ENCODE assay signal across 19 cellular contexts in the genomic region with DNA sequence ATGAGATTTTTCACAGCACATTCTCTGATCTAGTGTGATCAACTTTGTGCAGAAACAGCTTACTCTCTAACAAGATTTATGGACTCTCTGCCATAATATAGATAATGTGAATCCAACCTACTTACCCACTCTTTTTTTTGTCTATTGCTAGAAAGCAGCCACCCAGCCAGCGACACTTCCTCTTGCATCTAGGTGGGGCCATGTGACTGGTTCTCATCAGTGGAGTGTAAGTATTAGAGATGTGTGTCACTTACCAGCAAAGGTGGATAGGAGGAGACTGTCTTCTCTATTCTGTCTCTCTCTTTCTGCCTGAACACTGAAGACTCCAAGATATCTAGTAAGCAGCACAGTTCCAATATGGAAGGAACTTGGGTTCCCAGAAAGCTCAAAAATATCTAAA.
DNase-seq lines count a peak whose midpoint lies in the region; ATAC-seq, FAIRE-seq and TF ChIP-seq lines count a peak whose summit lies in the region.
"Had no signal": no experiment of that assay in that cellular context is flagged by ENCODE, and none has a peak within 500 bp of the region (broad histone marks: within the 10 kb centered on the region; RNA-seq: fewer than 3 reads in every experiment).

No MANE protein-coding gene starts in this region.

- H3K9ac ChIP-seq in Loucy (ENCODE audit: low read depth, low read length, poor library complexity, severe bottlenecking) = no peak overlapping the region
- no peak overlapping the region for H3K9ac ChIP-seq in mesenchymal stem cell (ENCODE audit: low read length)

- H3K36me3 ChIP-seq in Loucy (ENCODE audit: insufficient read depth, low read length) (no peaks in the 10 kb centered on the region), esophagus squamous epithelium (no peaks in the 10 kb centered on the region), mesenchymal stem cell (ENCODE audit: control insufficient read depth in 1 of 2, insufficient read depth in 2 of 2, low read depth in 1 of 2, low read length in 2 of 2) (no peaks in the 10 kb centered on the region)

- H3K4me1 ChIP-seq in Loucy (ENCODE audit: insufficient read depth, low read length, poor library complexity, severe bottlenecking) = peaks cover 8% of the 10 kb centered on the region
- no peaks in the 10 kb centered on the region for H3K4me1 ChIP-seq in esophagus squamous epithelium
- peaks cover 2% of the 10 kb centered on the region for H3K4me1 ChIP-seq in mesenchymal stem cell (ENCODE audit: control insufficient read depth, insufficient read depth, low read depth, low read length)
- H3K4me1 ChIP-seq: A549 had no signal

- no peak for TF ChIP-seq POLR2A in GM12892 (IDR thresholded peaks at IDR 0.05; ENCODE audit: low read depth, low read length)
- no peak for TF ChIP-seq POLR2A in esophagus squamous epithelium (IDR thresholded peaks at IDR 0.05)

- H2BK15ac ChIP-seq in mesenchymal stem cell (ENCODE audit: low read depth, poor library complexity, severe bottlenecking) = no peak overlapping the region

- TF ChIP-seq CTCF in Loucy (conservative IDR thresholded peaks at IDR 0.05; ENCODE audit: low read length) = peak; percentile 32; the same call in 1 of the 2 replicates
- TF ChIP-seq CTCF in esophagus squamous epithelium (IDR thresholded peaks at IDR 0.05) = no peak

- H3K9me3 ChIP-seq in Loucy (ENCODE audit: insufficient read depth, low read depth, low read length) (no peaks in the 10 kb centered on the region), esophagus squamous epithelium (peaks cover 0 to 4% (median 0%) of the 10 kb centered on the region in 3 donors), mesenchymal stem cell (ENCODE audit: control insufficient read depth, low read length) (no peaks in the 10 kb centered on the region)
- H3K9me3 ChIP-seq: A549 had no signal

- no peak overlapping the region for H2AK5ac ChIP-seq in mesenchymal stem cell (ENCODE audit: low read length, severe bottlenecking)

- H3K18ac ChIP-seq in mesenchymal stem cell (ENCODE audit: low read depth in 1 of 2, low read length in 2 of 2) = no peak overlapping the region

- WGBS in esophagus squamous epithelium, 2 donors = 42 to 64% methylated on average over 1 of the region's 1 CpG
- WGBS in mesenchymal stem cell = 71% methylated on average over 1 of the region's 1 CpG

- no peaks in the 10 kb centered on the region for H3F3A ChIP-seq in Loucy (ENCODE audit: low read depth)

- FAIRE-seq in GM12892 (lab: Jason Lieb, UNC) = peak; percentile 58
- FAIRE-seq: A549 had no signal

- peak overlapping the region in 1 of 2 experiments; percentile 89 for H3K23ac ChIP-seq in mesenchymal stem cell (ENCODE audit: low read length in 2 of 2)

- H4K20me1 ChIP-seq in Loucy (ENCODE audit: insufficient read depth, low read length, poor library complexity, severe bottlenecking) = no peaks in the 10 kb centered on the region

- H3K27me3 ChIP-seq in Loucy (ENCODE audit: insufficient read depth, low read length, poor library complexity, severe bottlenecking) = no peaks in the 10 kb centered on the region
- no peaks in the 10 kb centered on the region for H3K27me3 ChIP-seq in esophagus squamous epithelium
- H3K27me3 ChIP-seq in mesenchymal stem cell (ENCODE audit: control insufficient read depth in 1 of 2, insufficient read depth in 1 of 2, low read length in 2 of 2) = no peaks in the 10 kb centered on the region

- intact Hi-C loops in esophagus squamous epithelium (cut with DNase I) = no loop called here

- H3K27ac ChIP-seq in esophagus squamous epithelium (no peak overlapping the region), mesenchymal stem cell (ENCODE audit: low read length, poor library complexity, severe bottlenecking) (no peak overlapping the region)
- H3K27ac ChIP-seq: A549, C4-2B had no signal

- no peaks in the 10 kb centered on the region for H3K79me1 ChIP-seq in mesenchymal stem cell (replicated peaks; ENCODE audit: low read length, poor library complexity, severe bottlenecking)

- no peaks in the 10 kb centered on the region for H3K9me2 ChIP-seq in Loucy (replicated peaks; ENCODE audit: low read depth, low read length)

- no peak overlapping the region for H2BK120ac ChIP-seq in mesenchymal stem cell (ENCODE audit: low read depth, low read length)

- no peak overlapping the region for H2BK12ac ChIP-seq in mesenchymal stem cell (ENCODE audit: low read length in 2 of 2)

- H3K4me2 ChIP-seq in Loucy (ENCODE audit: low read depth, low read length, poor library complexity, severe bottlenecking) (no peak overlapping the region), mesenchymal stem cell (ENCODE audit: low read length, poor library complexity, severe bottlenecking) (no peak overlapping the region)
- H3K4me2 ChIP-seq: A549 had no signal

- no peak overlapping the region for H4K91ac ChIP-seq in mesenchymal stem cell (ENCODE audit: low read length)

- H3K79me2 ChIP-seq in Loucy (ENCODE audit: insufficient read depth, low read length) = no peaks in the 10 kb centered on the region

- no peak overlapping the region for H3K4ac ChIP-seq in mesenchymal stem cell (ENCODE audit: low read depth in 1 of 2, low read length in 2 of 2)

- H3K4me3 ChIP-seq in Loucy (ENCODE audit: low read length, poor library complexity, severe bottlenecking) (no peak overlapping the region), esophagus squamous epithelium (no peak overlapping the region), mesenchymal stem cell (ENCODE audit: insufficient read depth in 1 of 2, low read depth in 1 of 2, low read length in 2 of 2) (no peak overlapping the region)
- H3K4me3 ChIP-seq: A549 had no signal

- no peak overlapping the region for H3K14ac ChIP-seq in mesenchymal stem cell (ENCODE audit: low read length in 2 of 2)

- H2AFZ ChIP-seq in Loucy (ENCODE audit: low read length) = no peak overlapping the region
- H2AFZ ChIP-seq in mesenchymal stem cell (ENCODE audit: low read depth, low read length) = no peak overlapping the region

- no peak overlapping the region for H4K8ac ChIP-seq in mesenchymal stem cell (ENCODE audit: low read length)

- H2BK5ac ChIP-seq in mesenchymal stem cell (ENCODE audit: low read depth, low read length, poor library complexity, severe bottlenecking) = no peak overlapping the region

- peak; percentile 46 for ATAC-seq in GM19452 (IDR thresholded peaks at IDR 0.05; ENCODE audit: unreplicated experiment)
- ATAC-seq: A549, HCT116, T-helper 17 cell had no signal

- DNase-seq in GM12892 (ENCODE audit: insufficient read length) = no peak
- peak; percentile 29 for DNase-seq in RPMI8226
- DNase-seq in NCI-H2227 treated with DMSO at 0.1 percent for 48 hours (lab: John Stamatoyannopoulos, UW) = no peak
- DNase-seq in esophagus squamous epithelium (lab: John Stamatoyannopoulos, UW) = no peak
- no peak for DNase-seq in mesenchymal stem cell
- DNase-seq: COR-L47, DMS153, KG1, NCI-H1048, NCI-H1694, NCI-H446, NCI-H748 treated with DMSO at 0.1 percent for 48 hours, SIG-M5, T-helper 17 cell had no signal
